In genomic region chr6:29628419-29629281, GRCh38 we compare ENCODE assay signal across 9 cellular contexts. TPM values are rescaled to one million over a fixed set of nuclear protein-coding genes. Genes with fewer than 3 reads are reported as not detected.
A peak's percentile ranks its signal among the peaks of the same experiment; 100 is the strongest.
DNase-seq lines count a peak whose midpoint lies in the region; ATAC-seq and TF ChIP-seq lines count a peak whose summit lies in the region.
"Had no signal": no experiment of that assay in that cellular context is flagged by ENCODE, and none has a peak within 500 bp of the region (broad histone marks: within the 10 kb centered on the region; RNA-seq: fewer than 3 reads in every experiment).

No MANE protein-coding gene starts in this region.

- peak; percentile 59 for TF ChIP-seq CTCF in DOHH2 (IDR thresholded peaks at IDR 0.05; ENCODE audit: low read depth, low read length, poor library complexity, severe bottlenecking)
- TF ChIP-seq CTCF in nephron (IDR thresholded peaks at IDR 0.05; ENCODE audit: unreplicated experiment in 3 of 3), result peak; percentile 69 to 77 (median 72)

- H3K4me1 ChIP-seq in DOHH2 (ENCODE audit: control insufficient read depth, low read length), result peaks cover 42% of the 10 kb centered on the region
- peaks cover 6% of the 10 kb centered on the region for H3K4me1 ChIP-seq in thymus (ENCODE audit: control insufficient read depth, insufficient read depth, low read length)

- ATAC-seq in HG03457 (IDR thresholded peaks at IDR 0.05; ENCODE audit: unreplicated experiment), result no peak

- H3K4me1 Mint-ChIP-seq in activated naive CD4-positive, alpha-beta T cell treated with anti-CD3 and anti-CD28 coated beads, Interleukin-2, amount 10 ng/mL, durations not matched to agents 7 days and 5 days, result peaks cover 45% of the 10 kb centered on the region
- H3K4me1 Mint-ChIP-seq in nephron, result peaks cover 45% of the 10 kb centered on the region

- no peaks in the 10 kb centered on the region for H3K27me3 ChIP-seq in DOHH2 (ENCODE audit: control insufficient read depth, low read length)
- H3K27me3 ChIP-seq in thymus (ENCODE audit: control insufficient read depth, insufficient read depth), result peaks cover 35% of the 10 kb centered on the region

- peaks cover 15% of the 10 kb centered on the region for H3F3A ChIP-seq in DOHH2 (ENCODE audit: control insufficient read depth, insufficient read depth)

- in situ Hi-C loops in SK-MEL-5 (cut with HindIII; ENCODE audit: low pct_unique_long_range_greater_than_20kb, low sequenced_read_pairs), result no loop called here

- H3K9me3 Mint-ChIP-seq in activated naive CD4-positive, alpha-beta T cell treated with anti-CD3 and anti-CD28 coated beads, Interleukin-2, amount 10 ng/mL, durations not matched to agents 7 days and 5 days, result no peaks in the 10 kb centered on the region
- no peaks in the 10 kb centered on the region for H3K9me3 Mint-ChIP-seq in nephron

- CTCF ChIA-PET in activated naive CD4-positive, alpha-beta T cell treated with anti-CD3 and anti-CD28 coated beads, Interleukin-2, amount 10 ng/mL, durations not matched to agents 7 days and 5 days (lab: Charles Lee), result interaction anchor here (0.6 to 3.5 kb wide), 4 partner anchors 9 to 28 kb away, joined by 4 to 10 read pairs (median 6); partner anchors contain the start of gene MOG

- H3K4me3 Mint-ChIP-seq in activated naive CD4-positive, alpha-beta T cell treated with anti-CD3 and anti-CD28 coated beads, Interleukin-2, amount 10 ng/mL, durations not matched to agents 7 days and 5 days, result peak overlapping the region; percentile 91
- H3K4me3 Mint-ChIP-seq in nephron, result peak overlapping the region; percentile 85 to 93 (median 91)

- H3K36me3 Mint-ChIP-seq in activated naive CD4-positive, alpha-beta T cell treated with anti-CD3 and anti-CD28 coated beads, Interleukin-2, amount 10 ng/mL, durations not matched to agents 7 days and 5 days, result peaks cover 1% of the 10 kb centered on the region
- peaks cover 11% of the 10 kb centered on the region for H3K36me3 Mint-ChIP-seq in nephron (ENCODE audit: low read depth)

- 2% methylated on average over 32 of the region's 32 CpGs for WGBS in thymus

- peaks cover 6% of the 10 kb centered on the region; the same call in 1 of the 2 replicates for H4K20me1 ChIP-seq in DOHH2 (ENCODE audit: control insufficient read depth, insufficient read depth, low read depth, low read length)

- H3K27ac ChIP-seq in DOHH2 (ENCODE audit: low read depth, low read length), result no peak overlapping the region
- no peak overlapping the region for H3K27ac ChIP-seq in thymus (ENCODE audit: low read depth)
- H3K27ac ChIP-seq: epithelial cell of prostate had no signal

- H3K4me3 ChIP-seq in DOHH2 (ENCODE audit: low read length), result peak overlapping the region; percentile 90
- H3K4me3 ChIP-seq in thymus (ENCODE audit: low read length), result peak overlapping the region; percentile 60

- peaks cover 85% of the 10 kb centered on the region for H3K27me3 Mint-ChIP-seq in activated naive CD4-positive, alpha-beta T cell treated with anti-CD3 and anti-CD28 coated beads, Interleukin-2, amount 10 ng/mL, durations not matched to agents 7 days and 5 days
- peaks cover 12% of the 10 kb centered on the region for H3K27me3 Mint-ChIP-seq in nephron (ENCODE audit: low read depth)

- no peaks in the 10 kb centered on the region for H3K36me3 ChIP-seq in DOHH2 (ENCODE audit: control insufficient read depth, low read length)
- no peaks in the 10 kb centered on the region for H3K36me3 ChIP-seq in thymus (ENCODE audit: control insufficient read depth, insufficient read depth)

- H3K9me3 ChIP-seq in DOHH2 (ENCODE audit: control insufficient read depth, insufficient read depth, low read length) (no peaks in the 10 kb centered on the region), thymus (ENCODE audit: control insufficient read depth) (no peaks in the 10 kb centered on the region)

- peak overlapping the region; percentile 98 for H3K4me2 ChIP-seq in DOHH2 (ENCODE audit: low read length)

- H3K79me2 ChIP-seq in DOHH2 (ENCODE audit: control insufficient read depth, low read length), result no peaks in the 10 kb centered on the region

- DNase-seq in NAMALWA (ENCODE audit: low spot score) (peak; percentile 71), SK-MEL-5 (ENCODE audit: low read depth, low spot score) (peak; percentile 77), foreskin melanocyte (peak; percentile 57)
- DNase-seq in activated naive CD4-positive, alpha-beta T cell treated with anti-CD3 and anti-CD28 coated beads, Interleukin-2, amount 10 ng/mL, durations not matched to agents 7 days and 5 days, result peak; percentile 69

- no peak overlapping the region for H3K27ac Mint-ChIP-seq in activated naive CD4-positive, alpha-beta T cell treated with anti-CD3 and anti-CD28 coated beads, Interleukin-2, amount 10 ng/mL, durations not matched to agents 7 days and 5 days
- peak overlapping the region; percentile 21 to 84 (median 73) for H3K27ac Mint-ChIP-seq in nephron

- no peaks in the 10 kb centered on the region for H3K9me2 ChIP-seq in DOHH2 (replicated peaks; ENCODE audit: control insufficient read depth, low read length)

RNA-seq across cellular contexts. Expression of gene GABBR1, which starts 4.3 kb away (rescaled TPM):
- 9.4 and 10.7 TPM in 2 replicates for total RNA-seq in SK-MEL-5 (2014; rRNA removed; shearing (Covaris generic))
- polyA plus RNA-seq in SK-MEL-5 (2015; cell fraction: cytosol; rRNA removed), result 14.9 and 20.3 TPM in 2 replicates
- 214 and 232 TPM in 2 replicates for polyA plus RNA-seq in SK-MEL-5 (2015; cell fraction: nucleus; rRNA removed)
- 20.5 TPM for polyA plus RNA-seq in thymus

RNA-seq across cellular contexts. Expression of gene MOG, which starts 28.2 kb away (rescaled TPM):
- total RNA-seq in SK-MEL-5 (2014; rRNA removed; shearing (Covaris generic)), result not detected in 2 replicates
- 0.12 TPM in 1 of 2 replicates, not detected in the other for polyA plus RNA-seq in SK-MEL-5 (2015; cell fraction: cytosol; rRNA removed)
- not detected in 2 replicates for polyA plus RNA-seq in SK-MEL-5 (2015; cell fraction: nucleus; rRNA removed)
- 0.11 TPM for polyA plus RNA-seq in thymus

RNA-seq across cellular contexts. Expression of gene OR2H2, which starts 43.7 kb away (rescaled TPM):
- not detected in 2 replicates for total RNA-seq in SK-MEL-5 (2014; rRNA removed; shearing (Covaris generic))
- not detected in 2 replicates for polyA plus RNA-seq in SK-MEL-5 (2015; cell fraction: cytosol; rRNA removed)
- polyA plus RNA-seq in SK-MEL-5 (2015; cell fraction: nucleus; rRNA removed), result not detected in 2 replicates
- under 0.01 TPM for polyA plus RNA-seq in thymus

RNA-seq across cellular contexts. Expression of gene ZFP57, which starts 52.3 kb away (rescaled TPM):
- total RNA-seq in SK-MEL-5 (2014; rRNA removed; shearing (Covaris generic)), result not detected in 2 replicates
- not detected in 2 replicates for polyA plus RNA-seq in SK-MEL-5 (2015; cell fraction: cytosol; rRNA removed)
- polyA plus RNA-seq in SK-MEL-5 (2015; cell fraction: nucleus; rRNA removed), result not detected in 2 replicates
- polyA plus RNA-seq in thymus, result 0.05 TPM
